In genomic region chr22:41234815-41235687, GRCh38 we compare ENCODE assay signal across 1 cellular context.
TF ChIP-seq lines count a peak whose summit lies in the region.

No MANE protein-coding gene starts in this region.

TF ChIP-seq in HepG2, 621 proteins besides CTCF, POLR2A, EP300 and RAD21 (continued from another document and continues in another):
- TF ChIP-seq RXRB (CRISPR knock-in tag; IDR thresholded peaks at IDR 0.05; ENCODE audit: borderline replicate concordance): peak; percentile 78
- peak; percentile 44; the same call in 1 of the 2 replicates for TF ChIP-seq PHF8 (CRISPR knock-in tag; IDR thresholded peaks at IDR 0.05)
- TF ChIP-seq MYPOP (CRISPR knock-in tag; IDR thresholded peaks at IDR 0.05): 0 out of 2 replicates have a peak, but pooled peaks have one; percentile 31
- TF ChIP-seq RFXAP (CRISPR knock-in tag; IDR thresholded peaks at IDR 0.05; ENCODE audit: borderline replicate concordance): peak; percentile 65; the same call in 1 of the 2 replicates
- peak; percentile 62; the same call in 1 of the 2 replicates for TF ChIP-seq ZFP1 (CRISPR knock-in tag; IDR thresholded peaks at IDR 0.05)
- TF ChIP-seq PHF21A (CRISPR knock-in tag; IDR thresholded peaks at IDR 0.05): peak; percentile 58; the same call in 1 of the 2 replicates
- no peak for TF ChIP-seq ZNF572 (CRISPR knock-in tag; IDR thresholded peaks at IDR 0.05)
- TF ChIP-seq ZNF720 (CRISPR knock-in tag; IDR thresholded peaks at IDR 0.05): no peak
- 0 out of 2 replicates have a peak, but pooled peaks have one; percentile 39 for TF ChIP-seq ZBTB10 (CRISPR knock-in tag; IDR thresholded peaks at IDR 0.05; ENCODE audit: borderline replicate concordance)
- peak; percentile 32; the same call in 1 of the 2 replicates for TF ChIP-seq ARNTL (CRISPR knock-in tag; IDR thresholded peaks at IDR 0.05)
- peak; percentile 39 for TF ChIP-seq AGO2 (optimal IDR thresholded peaks at IDR 0.05; ENCODE audit: low read depth, low read length)
- peak in 1 of 2 experiments; percentile 94; a peak in 2 of 4 replicates for TF ChIP-seq ATF4 (CRISPR knock-in tag; IDR thresholded peaks at IDR 0.05)
- no peak for TF ChIP-seq PHF20 (CRISPR knock-in tag; IDR thresholded peaks at IDR 0.05)
- 0 out of 2 replicates have a peak, but pooled peaks have one; percentile 5 for TF ChIP-seq MNT (IDR thresholded peaks at IDR 0.05)
- 0 out of 2 replicates have a peak, but pooled peaks have one; percentile 16 for TF ChIP-seq ZBTB26 (CRISPR knock-in tag; IDR thresholded peaks at IDR 0.05; ENCODE audit: borderline replicate concordance)
- no peak for TF ChIP-seq MEF2D (CRISPR knock-in tag; IDR thresholded peaks at IDR 0.05)
- TF ChIP-seq POLR2AphosphoS2 (IDR thresholded peaks at IDR 0.05; ENCODE audit: low read depth, low read length): no peak
- TF ChIP-seq PHF5A (CRISPR knock-in tag; IDR thresholded peaks at IDR 0.05; ENCODE audit: low read depth, unreplicated experiment): no peak
- TF ChIP-seq ZNF292 (CRISPR knock-in tag; IDR thresholded peaks at IDR 0.05; ENCODE audit: borderline replicate concordance, low read depth): peak; percentile 22; the same call in 1 of the 2 replicates
- no peak for TF ChIP-seq KLF9 (CRISPR knock-in tag; IDR thresholded peaks at IDR 0.05; ENCODE audit: low read depth)
- peak; percentile 32; the same call in 1 of the 2 replicates for TF ChIP-seq ZKSCAN8 (CRISPR knock-in tag; IDR thresholded peaks at IDR 0.05; ENCODE audit: borderline replicate concordance)
- TF ChIP-seq SRSF1 (optimal IDR thresholded peaks at IDR 0.05; ENCODE audit: low read depth, low read length): peak; percentile 77
- no peak for TF ChIP-seq HNF4G (IDR thresholded peaks at IDR 0.05; ENCODE audit: borderline replicate concordance, low read depth, low read length)
- peak; percentile 72; the same call in 1 of the 2 replicates for TF ChIP-seq HNF4G (CRISPR knock-in tag; IDR thresholded peaks at IDR 0.05; ENCODE audit: borderline replicate concordance, low read depth)
- peak; percentile 92; the same call in 1 of the 2 replicates for TF ChIP-seq ZBED4 (CRISPR knock-in tag; IDR thresholded peaks at IDR 0.05; ENCODE audit: borderline replicate concordance)
- TF ChIP-seq ZNF687 (CRISPR knock-in tag; IDR thresholded peaks at IDR 0.05): peak; percentile 88
- TF ChIP-seq MLX (CRISPR knock-in tag; IDR thresholded peaks at IDR 0.05): peak; percentile 62; the same call in 1 of the 2 replicates
- TF ChIP-seq MYC (CRISPR knock-in tag; IDR thresholded peaks at IDR 0.05; ENCODE audit: borderline replicate concordance): peak; percentile 59; the same call in 1 of the 2 replicates
- TF ChIP-seq TGIF2 (CRISPR knock-in tag; IDR thresholded peaks at IDR 0.05): 0 out of 2 replicates have a peak, but pooled peaks have one; percentile 29
- peak; percentile 65 for TF ChIP-seq SALL2 (CRISPR knock-in tag; IDR thresholded peaks at IDR 0.05)
- peak; percentile 80 for TF ChIP-seq ZBTB7A (CRISPR knock-in tag; IDR thresholded peaks at IDR 0.05)
- peak; percentile 71 for TF ChIP-seq ISL2 (CRISPR knock-in tag; IDR thresholded peaks at IDR 0.05)
- peak; percentile 15; the same call in 1 of the 2 replicates for TF ChIP-seq ZNF609 (CRISPR knock-in tag; IDR thresholded peaks at IDR 0.05; ENCODE audit: borderline replicate concordance)
- peak; percentile 86; the same call in 1 of the 2 replicates for TF ChIP-seq HMG20A (CRISPR knock-in tag; IDR thresholded peaks at IDR 0.05; ENCODE audit: borderline replicate concordance)
